9 cellular contexts compared by ENCODE assay signal in the genomic region with DNA sequence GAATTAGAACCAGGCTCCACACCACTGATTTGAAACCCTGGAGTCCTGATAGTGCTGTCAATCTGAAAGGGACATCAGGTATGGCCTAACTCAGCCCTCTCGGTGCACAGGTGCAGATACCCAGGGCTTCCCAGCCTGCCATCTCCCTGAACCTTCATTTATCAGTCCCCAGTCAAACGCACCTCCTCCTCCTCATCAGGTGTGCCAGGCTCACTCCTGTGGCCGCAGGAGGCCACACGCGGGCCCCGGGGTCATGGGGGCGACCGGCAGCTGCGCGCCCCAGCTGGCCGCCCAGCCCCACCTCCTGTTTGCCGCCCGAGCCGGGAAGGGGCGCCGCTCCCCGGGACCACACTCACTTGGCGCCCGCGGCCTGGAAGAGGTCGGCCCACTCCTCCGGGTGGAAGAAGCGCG. TPM values are rescaled to one million over a fixed set of nuclear protein-coding genes. Genes with fewer than 3 reads are reported as not detected.
DNase-seq lines count a peak whose midpoint lies in the region; ATAC-seq and TF ChIP-seq lines count a peak whose summit lies in the region.
"Had no signal": no experiment of that assay in that cellular context is flagged by ENCODE, and none has a peak within 500 bp of the region (broad histone marks: within the 10 kb centered on the region; RNA-seq: fewer than 3 reads in every experiment).

No MANE protein-coding gene starts in this region.

- peaks cover 42% of the 10 kb centered on the region for H3K36me3 Mint-ChIP-seq in dendritic cell treated with granulocyte-macrophage colony-stimulating factor and Interleukin-4, amounts not matched to agents 40 ng/mL and 50 ng/mL, for 4 days (ENCODE audit: low read depth)
- peaks cover 0 to 26% (median 7%) of the 10 kb centered on the region in 3 donors for H3K36me3 Mint-ChIP-seq in naive thymus-derived CD8-positive, alpha-beta T cell

- H3K9ac ChIP-seq in Karpas-422 (ENCODE audit: low read length), result peak overlapping the region; percentile 87

- peaks cover 37% of the 10 kb centered on the region for H3K4me1 ChIP-seq in Karpas-422 (ENCODE audit: low read length)

- no peak overlapping the region for H3K27ac ChIP-seq in AG04450 (ENCODE audit: low read depth, low read length)
- peak overlapping the region; percentile 35; the same call in 1 of the 2 replicates for H3K27ac ChIP-seq in Karpas-422 (ENCODE audit: low read length)

- H3K9me3 Mint-ChIP-seq in dendritic cell treated with granulocyte-macrophage colony-stimulating factor and Interleukin-4, amounts not matched to agents 40 ng/mL and 50 ng/mL, for 4 days, result no peaks in the 10 kb centered on the region
- H3K9me3 Mint-ChIP-seq in naive thymus-derived CD8-positive, alpha-beta T cell, result no peaks in the 10 kb centered on the region

- ATAC-seq in GM21360 (IDR thresholded peaks at IDR 0.05; ENCODE audit: unreplicated experiment), result peak; percentile 22
- no peak for ATAC-seq in naive thymus-derived CD8-positive, alpha-beta T cell
- no peak for ATAC-seq in HG02840 (IDR thresholded peaks at IDR 0.05; ENCODE audit: low FRiP score, unreplicated experiment)

- H3K4me1 Mint-ChIP-seq in dendritic cell treated with granulocyte-macrophage colony-stimulating factor and Interleukin-4, amounts not matched to agents 40 ng/mL and 50 ng/mL, for 4 days (ENCODE audit: low read depth), result peaks cover 52% of the 10 kb centered on the region
- H3K4me1 Mint-ChIP-seq in naive thymus-derived CD8-positive, alpha-beta T cell, result peaks cover 13 to 40% (median 31%) of the 10 kb centered on the region in 4 donors

- H4K20me1 ChIP-seq in Karpas-422 (ENCODE audit: insufficient read depth, low read depth, low read length), result 0 out of 2 replicates have a peak, but pooled peaks cover 4% of the 10 kb centered on the region

- CTCF ChIA-PET in AG04450 (lab: Charles Lee), result interaction anchor here (0.6 kb wide), 1 partner anchor 44 kb away, joined by 4 read pairs; no protein-coding TSS in a partner anchor

- peak overlapping the region; percentile 98 for H3K4me2 ChIP-seq in Karpas-422 (ENCODE audit: low read depth, low read length, poor library complexity, severe bottlenecking)

- peak overlapping the region; percentile 85 for H3K4me3 Mint-ChIP-seq in dendritic cell treated with granulocyte-macrophage colony-stimulating factor and Interleukin-4, amounts not matched to agents 40 ng/mL and 50 ng/mL, for 4 days
- peak overlapping the region; percentile 79 to 93 (median 86) for H3K4me3 Mint-ChIP-seq in naive thymus-derived CD8-positive, alpha-beta T cell

- H3K27me3 Mint-ChIP-seq in dendritic cell treated with granulocyte-macrophage colony-stimulating factor and Interleukin-4, amounts not matched to agents 40 ng/mL and 50 ng/mL, for 4 days, result no peaks in the 10 kb centered on the region
- no peaks in the 10 kb centered on the region for H3K27me3 Mint-ChIP-seq in naive thymus-derived CD8-positive, alpha-beta T cell

- no peak overlapping the region for H2AFZ ChIP-seq in Karpas-422 (ENCODE audit: low read length)

- H3K27ac Mint-ChIP-seq in dendritic cell treated with granulocyte-macrophage colony-stimulating factor and Interleukin-4, amounts not matched to agents 40 ng/mL and 50 ng/mL, for 4 days, result peak overlapping the region; percentile 55
- H3K27ac Mint-ChIP-seq in naive thymus-derived CD8-positive, alpha-beta T cell, result peak overlapping the region in 9 of 10 donors; percentile 13 to 97 (median 91)

- no peaks in the 10 kb centered on the region for H3K9me2 ChIP-seq in Karpas-422 (replicated peaks; ENCODE audit: insufficient read depth, low read length)

- peak overlapping the region; percentile 65 for H3K4me3 ChIP-seq in AG04450 (ENCODE audit: low read depth, low read length)
- H3K4me3 ChIP-seq in Karpas-422 (ENCODE audit: low read length), result peak overlapping the region; percentile 96

- H3K79me2 ChIP-seq in Karpas-422 (ENCODE audit: low read length), result peaks cover 40% of the 10 kb centered on the region

- H3K36me3 ChIP-seq in Karpas-422 (ENCODE audit: insufficient read depth, low read length), result peaks cover 31% of the 10 kb centered on the region

- intact Hi-C loops in dendritic cell treated with granulocyte-macrophage colony-stimulating factor and Interleukin-4, amounts not matched to agents 40 ng/mL and 50 ng/mL, for 4 days (cut with micrococcal nuclease), result loop anchor here (10.0 kb wide), 1 partner anchor 93 kb away; the partner anchor contains the start of gene PITHD1

- DNase-seq in AG04450 (ENCODE audit: low read depth, low spot score) (no peak), Karpas-422 (peak; percentile 60), NCI-H774 (lab: John Stamatoyannopoulos, UW) (no peak)
- no peak for DNase-seq in naive thymus-derived CD8-positive, alpha-beta T cell
- DNase-seq in activated naive CD4-positive, alpha-beta T cell treated with Interleukin-2 at 50 U/mL for 16 hours, result no peak

- POLR2A ChIA-PET in AG04450 (lab: Yijun Ruan, JAX), result interaction anchor here (0.6 kb wide), 1 partner anchor 42 kb away, joined by 4 read pairs; the partner anchor contains the start of gene HMGCL
- POLR2A ChIA-PET in naive thymus-derived CD8-positive, alpha-beta T cell (lab: Charles Lee), result interaction anchor here (0.9 to 1.8 kb wide), 3 partner anchors 42 to 89 kb away, joined by 3 to 10 read pairs (median 4); partner anchors contain the start of genes HMGCL and PITHD1

- H3K9me3 ChIP-seq in AG04450 (ENCODE audit: control insufficient read depth, insufficient read depth, low read length) (no peaks in the 10 kb centered on the region), Karpas-422 (ENCODE audit: low read length) (no peaks in the 10 kb centered on the region)

- TF ChIP-seq CTCF in AG04450 (IDR thresholded peaks at IDR 0.05; ENCODE audit: low read depth, low read length), result no peak

- H3K27me3 ChIP-seq in AG04450 (ENCODE audit: control insufficient read depth, insufficient read depth, low read length) (peaks cover 30% of the 10 kb centered on the region), Karpas-422 (ENCODE audit: low read length) (no peaks in the 10 kb centered on the region)

RNA-seq across cellular contexts. Expression of gene FUCA1, which starts 0.5 kb away (rescaled TPM):
- 2.9 and 3.9 TPM in 2 replicates for polyA plus RNA-seq in AG04450 (2011; rRNA removed)
- polyA minus RNA-seq in AG04450 (2011; rRNA and poly(A)+ RNA removed), result 0.69 and 1.7 TPM in 2 replicates
- 37.8 and 47.2 TPM in 2 replicates for total RNA-seq in Karpas-422 (2014; rRNA removed; shearing (Covaris generic); ENCODE audit: low replicate concordance)
- 10 to 100 TPM; 14.8 to 18.4 TPM for total RNA-seq in naive thymus-derived CD8-positive, alpha-beta T cell
- 10 to 100 TPM in 2 of 3 donors, 1 to 10 TPM in 1; 8.1 to 13.8 (median 10.7) TPM for polyA plus RNA-seq in naive thymus-derived CD8-positive, alpha-beta T cell

RNA-seq across cellular contexts. Expression of gene HMGCL, which starts 42.3 kb away (rescaled TPM):
- polyA plus RNA-seq in AG04450 (2011; rRNA removed), result 38.8 and 39.5 TPM in 2 replicates
- polyA minus RNA-seq in AG04450 (2011; rRNA and poly(A)+ RNA removed), result 20.2 and 28.0 TPM in 2 replicates
- 25.6 and 45.2 TPM in 2 replicates for total RNA-seq in Karpas-422 (2014; rRNA removed; shearing (Covaris generic); ENCODE audit: low replicate concordance)
- 10 to 100 TPM; 32.0 to 37.7 TPM for total RNA-seq in naive thymus-derived CD8-positive, alpha-beta T cell
- polyA plus RNA-seq in naive thymus-derived CD8-positive, alpha-beta T cell, result 10 to 100 TPM; 25.9 to 37.9 (median 34.3) TPM

RNA-seq across cellular contexts. Expression of gene CNR2, which starts 45.6 kb away (rescaled TPM):
- polyA plus RNA-seq in AG04450 (2011; rRNA removed), result not detected in 2 replicates
- not detected in 2 replicates for polyA minus RNA-seq in AG04450 (2011; rRNA and poly(A)+ RNA removed)
- total RNA-seq in Karpas-422 (2014; rRNA removed; shearing (Covaris generic); ENCODE audit: low replicate concordance), result 16.4 and 18.9 TPM in 2 replicates
- total RNA-seq in naive thymus-derived CD8-positive, alpha-beta T cell, result 1 to 10 TPM in 1 of 2 experiments, under 1 TPM in 1; 0.99 to 1.1 TPM
- 1 to 10 TPM in 1 of 3 donors, under 1 TPM in 2; 0.05 to 3.2 (median 0.57) TPM for polyA plus RNA-seq in naive thymus-derived CD8-positive, alpha-beta T cell
- total RNA-seq: left cardiac atrium had no signal
